In genomic region chr2:43227830-43228280, GRCh38 we compare ENCODE assay signal across 8 cellular contexts. TPM values are rescaled to one million over a fixed set of nuclear protein-coding genes. Genes with fewer than 3 reads are reported as not detected.
DNase-seq lines count a peak whose midpoint lies in the region; ATAC-seq and TF ChIP-seq lines count a peak whose summit lies in the region.

No MANE protein-coding gene starts in this region.

- H3K36me3 ChIP-seq in GM06990 (ENCODE audit: control insufficient read depth, insufficient read depth, low read length) (peaks cover 10% of the 10 kb centered on the region), NT2/D1 (ENCODE audit: insufficient read depth, insufficient read length, low read length) (peaks cover 43% of the 10 kb centered on the region), endocrine pancreas (ENCODE audit: control insufficient read depth, insufficient read depth, low read length) (no peaks in the 10 kb centered on the region)

- no peaks in the 10 kb centered on the region for H3K9me3 ChIP-seq in NT2/D1 (ENCODE audit: insufficient read depth, low read length)
- no peaks in the 10 kb centered on the region for H3K9me3 ChIP-seq in endocrine pancreas (ENCODE audit: control insufficient read depth, low read length)

- H3K9ac ChIP-seq in NT2/D1 (ENCODE audit: insufficient read length, low read depth) (peak overlapping the region; percentile 98), endocrine pancreas (ENCODE audit: control insufficient read depth, insufficient read depth, low read length) (peak overlapping the region; percentile 79)

- TF ChIP-seq CTCF in GM06990 (IDR thresholded peaks at IDR 0.05; ENCODE audit: insufficient read depth, low read length, poor library complexity, severe bottlenecking) (peak; percentile 23), omental fat pad (IDR thresholded peaks at IDR 0.05) (no peak)

- H3K4me1 ChIP-seq in NT2/D1 (ENCODE audit: insufficient read depth, insufficient read length): peaks cover 8% of the 10 kb centered on the region
- H3K4me1 ChIP-seq in endocrine pancreas (ENCODE audit: control insufficient read depth, insufficient read depth, low read length): peaks cover 5% of the 10 kb centered on the region

- ATAC-seq in omental fat pad (ENCODE audit: low FRiP score) (peak; percentile 0), HG02678 (IDR thresholded peaks at IDR 0.05; ENCODE audit: unreplicated experiment) (no peak)

- no peak for DNase-seq in GM06990 (ENCODE audit: extremely low read depth, insufficient read length)
- DNase-seq in NT2/D1 (ENCODE audit: low read depth, low spot score): no peak
- DNase-seq in omental fat pad (ENCODE audit: low spot score): no peak
- no peak for DNase-seq in NCI-H748 (lab: John Stamatoyannopoulos, UW; ENCODE audit: unreplicated experiment)
- DNase-seq in NCI-H2107 (lab: John Stamatoyannopoulos, UW): no peak
- no peak for DNase-seq in LoVo (ENCODE audit: low spot score)

- H3K27me3 ChIP-seq in GM06990 (replicated peaks; ENCODE audit: control insufficient read depth, insufficient read depth, low read length) (no peaks in the 10 kb centered on the region), NT2/D1 (ENCODE audit: insufficient read depth, insufficient read length) (no peaks in the 10 kb centered on the region), endocrine pancreas (ENCODE audit: control insufficient read depth, insufficient read depth, low read length) (no peaks in the 10 kb centered on the region)

- H3K4me3 ChIP-seq in GM06990 (replicated peaks; ENCODE audit: low read depth, low read length): peak overlapping the region; percentile 84
- H3K4me3 ChIP-seq in NT2/D1 (ENCODE audit: insufficient read length, low read depth): peak overlapping the region; percentile 82
- H3K4me3 ChIP-seq in endocrine pancreas (ENCODE audit: control insufficient read depth, insufficient read depth, low read length): peak overlapping the region; percentile 20

RNA-seq across cellular contexts. Expression of gene ZFP36L2, which starts 1.4 kb away (rescaled TPM):
- total RNA-seq in omental fat pad: 100 to 1,000 TPM in 1 of 4 donors, 10 to 100 TPM in 3; 93.9 to 141 (median 95.4) TPM

Comparison
In these comparisons a context has a peak if more than half of its experiments do, and no peak if none do; other contexts are left out.
1. H3K4me3 ChIP-seq: peak in every context shown above with its lines; median percentile 84 in GM06990; 82 in NT2/D1; 20 in endocrine pancreas.